Comparison of ENCODE assay signal across 11 cellular contexts in genomic region chr3:183518446-183519185, GRCh38. TPM values are rescaled to one million over a fixed set of nuclear protein-coding genes. Genes with fewer than 3 reads are reported as not detected.
A peak's percentile ranks its signal among the peaks of the same experiment; 100 is the strongest.
DNase-seq lines count a peak whose midpoint lies in the region; ATAC-seq, FAIRE-seq and TF ChIP-seq lines count a peak whose summit lies in the region.
"Had no signal": no experiment of that assay in that cellular context is flagged by ENCODE, and none has a peak within 500 bp of the region (broad histone marks: within the 10 kb centered on the region; RNA-seq: fewer than 3 reads in every experiment).

No MANE protein-coding gene starts in this region.

- intact Hi-C loops in activated T-helper 2 cell treated with anti-CD3 and anti-CD28 coated beads, Interferon-gamma antibody, Interleukin-2, Interleukin-4, amounts not matched to agents 10 μg/mL and 5 μg/mL and 100 μg/mL, durations not matched to agents 14 hours and 24 hours and 36 hours (cut with micrococcal nuclease), result loop anchor here (1.0 to 5.0 kb wide), 2 partner anchors 9 to 81 kb away; no protein-coding TSS in a partner anchor

- peaks cover 46% of the 10 kb centered on the region for H3K36me3 Mint-ChIP-seq in activated T-helper 2 cell treated with anti-CD3 and anti-CD28 coated beads, Interferon-gamma antibody, Interleukin-2, Interleukin-4, amounts not matched to agents 10 μg/mL and 5 μg/mL and 100 μg/mL, durations not matched to agents 14 hours and 24 hours and 36 hours (ENCODE audit: low read depth)
- H3K36me3 Mint-ChIP-seq in natural killer cell treated with Interleukin-12 subunit alpha and Interleukin-12 subunit beta and Interleukin-15 and Interleukin-18, amount 100 ng/mL, for 72 hours, result peaks cover 8% of the 10 kb centered on the region

- DNase-seq in GM12891 (ENCODE audit: insufficient read length, low spot score), result no peak
- DNase-seq in NCI-H146 treated with DMSO at 0.1 percent for 48 hours (lab: John Stamatoyannopoulos, UW; ENCODE audit: unreplicated experiment), result peak; percentile 90
- no peak for DNase-seq in activated T-helper 2 cell treated with anti-CD3 and anti-CD28 coated beads, Interferon-gamma antibody, Interleukin-2, Interleukin-4, amounts not matched to agents 10 μg/mL and 5 μg/mL and 100 μg/mL, durations not matched to agents 14 hours and 24 hours and 36 hours (ENCODE audit: low spot score)
- no peak for DNase-seq in natural killer cell treated with Interleukin-12 subunit alpha and Interleukin-12 subunit beta and Interleukin-15 and Interleukin-18, amount 100 ng/mL, for 72 hours (ENCODE audit: low spot score)
- DNase-seq in H54 (ENCODE audit: insufficient read length, low spot score), result no peak
- no peak for DNase-seq in iPS-NIHi7 (ENCODE audit: extremely low spot score)
- DNase-seq in amniotic stem cell (lab: John Stamatoyannopoulos, UW), result no peak
- no peak for DNase-seq in stimulated activated CD4-positive, alpha-beta T cell treated with anti-CD3 and anti-CD28 coated beads, Interleukin-1b, Interleukin-23, amount 100 ng/mL, for 48 hours
- DNase-seq: activated gamma-delta T cell treated with Interleukin-2 at 50 U/mL for 16 hours had no signal

- peak overlapping the region; percentile 74 for H3K27ac Mint-ChIP-seq in activated T-helper 2 cell treated with anti-CD3 and anti-CD28 coated beads, Interferon-gamma antibody, Interleukin-2, Interleukin-4, amounts not matched to agents 10 μg/mL and 5 μg/mL and 100 μg/mL, durations not matched to agents 14 hours and 24 hours and 36 hours
- H3K27ac Mint-ChIP-seq in natural killer cell treated with Interleukin-12 subunit alpha and Interleukin-12 subunit beta and Interleukin-15 and Interleukin-18, amount 100 ng/mL, for 72 hours, result peak overlapping the region; percentile 39 to 65

- H3K4me3 Mint-ChIP-seq in activated T-helper 2 cell treated with anti-CD3 and anti-CD28 coated beads, Interferon-gamma antibody, Interleukin-2, Interleukin-4, amounts not matched to agents 10 μg/mL and 5 μg/mL and 100 μg/mL, durations not matched to agents 14 hours and 24 hours and 36 hours (ENCODE audit: low read depth), result peak overlapping the region; percentile 3
- no peak overlapping the region for H3K4me3 Mint-ChIP-seq in natural killer cell treated with Interleukin-12 subunit alpha and Interleukin-12 subunit beta and Interleukin-15 and Interleukin-18, amount 100 ng/mL, for 72 hours

- ATAC-seq in natural killer cell treated with Interleukin-12 subunit alpha and Interleukin-12 subunit beta and Interleukin-15 and Interleukin-18, amount 100 ng/mL, for 72 hours, result peak in 1 of 2 donors; percentile 36
- ATAC-seq: left lobe of liver had no signal

- no peak for TF ChIP-seq POLR2A in GM12891 (IDR thresholded peaks at IDR 0.05; ENCODE audit: low read depth, low read length)
- TF ChIP-seq POLR2A in H54 (IDR thresholded peaks at IDR 0.05; ENCODE audit: low read depth, low read length), result no peak

- H3K9me3 Mint-ChIP-seq in activated T-helper 2 cell treated with anti-CD3 and anti-CD28 coated beads, Interferon-gamma antibody, Interleukin-2, Interleukin-4, amounts not matched to agents 10 μg/mL and 5 μg/mL and 100 μg/mL, durations not matched to agents 14 hours and 24 hours and 36 hours, result no peaks in the 10 kb centered on the region
- H3K9me3 Mint-ChIP-seq in natural killer cell treated with Interleukin-12 subunit alpha and Interleukin-12 subunit beta and Interleukin-15 and Interleukin-18, amount 100 ng/mL, for 72 hours, result no peaks in the 10 kb centered on the region

- FAIRE-seq in GM12891 (lab: Jason Lieb, UNC) (no peak), H54 (lab: Jason Lieb, UNC) (no peak)

- H3K27me3 Mint-ChIP-seq in activated T-helper 2 cell treated with anti-CD3 and anti-CD28 coated beads, Interferon-gamma antibody, Interleukin-2, Interleukin-4, amounts not matched to agents 10 μg/mL and 5 μg/mL and 100 μg/mL, durations not matched to agents 14 hours and 24 hours and 36 hours (ENCODE audit: low read depth), result no peaks in the 10 kb centered on the region
- H3K27me3 Mint-ChIP-seq in natural killer cell treated with Interleukin-12 subunit alpha and Interleukin-12 subunit beta and Interleukin-15 and Interleukin-18, amount 100 ng/mL, for 72 hours, result no peaks in the 10 kb centered on the region

- peaks cover 50% of the 10 kb centered on the region for H3K4me1 Mint-ChIP-seq in activated T-helper 2 cell treated with anti-CD3 and anti-CD28 coated beads, Interferon-gamma antibody, Interleukin-2, Interleukin-4, amounts not matched to agents 10 μg/mL and 5 μg/mL and 100 μg/mL, durations not matched to agents 14 hours and 24 hours and 36 hours (ENCODE audit: low read depth)
- H3K4me1 Mint-ChIP-seq in natural killer cell treated with Interleukin-12 subunit alpha and Interleukin-12 subunit beta and Interleukin-15 and Interleukin-18, amount 100 ng/mL, for 72 hours (ENCODE audit: low read depth in 2 of 2), result peaks cover 47 to 54% of the 10 kb centered on the region in 2 donors

TF ChIP-seq in GM12891, 5 proteins besides CTCF, POLR2A, EP300 and RAD21:
- TF ChIP-seq SPI1 (IDR thresholded peaks at IDR 0.05; ENCODE audit: low read depth, low read length) (peak; percentile 66), TAF1 (IDR thresholded peaks at IDR 0.05; ENCODE audit: low read depth, low read length) (no peak)
TF ChIP-seq in GM12891: peak in this region for 1.

RNA-seq across cellular contexts. Expression of gene KLHL6, which starts 36.9 kb away (rescaled TPM):
- 9.8 TPM for polyA plus RNA-seq in GM12891 (2012; ENCODE audit: low read depth, missing spikeins)
- total RNA-seq in activated T-helper 2 cell treated with anti-CD3 and anti-CD28 coated beads, Interferon-gamma antibody, Interleukin-2, Interleukin-4, amounts not matched to agents 10 μg/mL and 5 μg/mL and 100 μg/mL, durations not matched to agents 14 hours and 24 hours and 36 hours, result 29.5 and 29.7 TPM in 2 replicates
- 10 to 100 TPM; 16.9 to 19.3 TPM for total RNA-seq in natural killer cell treated with Interleukin-12 subunit alpha and Interleukin-12 subunit beta and Interleukin-15 and Interleukin-18, amount 100 ng/mL, for 72 hours
- total RNA-seq: H4 had no signal
